8 cellular contexts compared by ENCODE assay signal in genomic region chr1:155261401-155261887, GRCh38. TPM values are rescaled to one million over a fixed set of nuclear protein-coding genes. Genes with fewer than 3 reads are reported as not detected.
DNase-seq lines count a peak whose midpoint lies in the region; ATAC-seq, FAIRE-seq and TF ChIP-seq lines count a peak whose summit lies in the region.

No MANE protein-coding gene starts in this region.

- H3K4me3 Mint-ChIP-seq in progenitor cell of endocrine pancreas (ENCODE audit: low read depth), result peak overlapping the region; percentile 94

- H3K4me1 ChIP-seq in esophagus (ENCODE audit: control insufficient read depth in 2 of 2, insufficient read depth in 2 of 2, low read length in 1 of 2), result peaks cover 5 to 7% of the 10 kb centered on the region in 2 donors

- H3K27me3 Mint-ChIP-seq in progenitor cell of endocrine pancreas, result no peaks in the 10 kb centered on the region

- WGBS in esophagus, 2 donors, result 0% methylated on average over 9 of the region's 9 CpGs

- H3K36me3 ChIP-seq in esophagus (ENCODE audit: control insufficient read depth in 2 of 2, insufficient read depth in 2 of 2, low read length in 1 of 2), result peaks cover 8 to 29% of the 10 kb centered on the region in 2 donors

- H3K36me3 Mint-ChIP-seq in progenitor cell of endocrine pancreas (ENCODE audit: insufficient read depth), result peaks cover 19% of the 10 kb centered on the region

- TF ChIP-seq CTCF in AG09309 (IDR thresholded peaks at IDR 0.05; ENCODE audit: control insufficient read depth, insufficient read depth, low read depth, low read length, missing control alignments) (no peak), progenitor cell of endocrine pancreas (IDR thresholded peaks at IDR 0.05; ENCODE audit: unreplicated experiment) (peak; percentile 34)

- no peaks in the 10 kb centered on the region for H3K9me3 Mint-ChIP-seq in progenitor cell of endocrine pancreas (ENCODE audit: low read depth)

- FAIRE-seq in RCC 7860 (lab: Jason Lieb, UNC), result no peak

- peak; percentile 4 for ATAC-seq in GM21526 (IDR thresholded peaks at IDR 0.05; ENCODE audit: low FRiP score, unreplicated experiment)
- no peak for ATAC-seq in GM19463 (IDR thresholded peaks at IDR 0.05; ENCODE audit: unreplicated experiment)

- peak overlapping the region; percentile 92 to 97 for H3K27ac ChIP-seq in esophagus (ENCODE audit: low read depth in 2 of 2, low read length in 1 of 2)

- H3K4me3 ChIP-seq in AG09309 (ENCODE audit: control insufficient read depth, low read depth, low read length), result peak overlapping the region; percentile 81
- H3K4me3 ChIP-seq in esophagus (ENCODE audit: low read depth in 1 of 2, low read length in 2 of 2), result peak overlapping the region; percentile 82 to 90

- H3K9me3 ChIP-seq in esophagus (ENCODE audit: control insufficient read depth in 2 of 2, insufficient read depth in 1 of 2, low read depth in 1 of 2, low read length in 1 of 2), result no peaks in the 10 kb centered on the region

- DNase-seq in AG09309 (ENCODE audit: low read depth), result no peak
- DNase-seq in RCC 7860 (ENCODE audit: low spot score), result peak; percentile 29
- DNase-seq in progenitor cell of endocrine pancreas (ENCODE audit: low spot score, unreplicated experiment), result no peak
- no peak for DNase-seq in central memory CD4-positive, alpha-beta T cell
- no peak for DNase-seq in dedifferentiated amniotic fluid mesenchymal stem cell (ENCODE audit: extremely low spot score)

- peak overlapping the region; percentile 94 for H3K27ac Mint-ChIP-seq in progenitor cell of endocrine pancreas

- H3K4me1 Mint-ChIP-seq in progenitor cell of endocrine pancreas (ENCODE audit: low read depth), result peaks cover 20% of the 10 kb centered on the region

- no peaks in the 10 kb centered on the region for H3K27me3 ChIP-seq in esophagus (ENCODE audit: control insufficient read depth in 1 of 2, insufficient read depth in 2 of 2, low read length in 2 of 2)

RNA-seq across cellular contexts. Expression of gene SCAMP3, which starts 0.7 kb away (rescaled TPM):
- 10 to 100 TPM; 20.2 to 47.3 TPM for polyA plus RNA-seq in esophagus
- total RNA-seq in progenitor cell of endocrine pancreas, result 53.1 and 57.1 TPM in 2 replicates

RNA-seq across cellular contexts. Expression of gene ENTREP3, which starts 6.2 kb away (rescaled TPM):
- polyA plus RNA-seq in esophagus, result 10 to 100 TPM; 12.7 to 13.6 TPM
- total RNA-seq in progenitor cell of endocrine pancreas, result 58.4 and 59.0 TPM in 2 replicates

RNA-seq across cellular contexts. Expression of gene CLK2, which starts 11.9 kb away (rescaled TPM):
- polyA plus RNA-seq in esophagus, result 10 to 100 TPM; 29.2 to 55.3 TPM
- 102 and 106 TPM in 2 replicates for total RNA-seq in progenitor cell of endocrine pancreas

RNA-seq across cellular contexts. Expression of gene HCN3, which starts 15.8 kb away (rescaled TPM):
- polyA plus RNA-seq in esophagus, result 1 to 10 TPM; 2.4 to 6.6 TPM
- 13.6 and 15.6 TPM in 2 replicates for total RNA-seq in progenitor cell of endocrine pancreas

RNA-seq across cellular contexts. Expression of gene PKLR, which starts 39.8 kb away (rescaled TPM):
- polyA plus RNA-seq in esophagus, result under 1 TPM; 0.02 to 0.04 TPM
- 0.16 and 0.57 TPM in 2 replicates for total RNA-seq in progenitor cell of endocrine pancreas
